Comparison of ENCODE assay signal across 4 cellular contexts in genomic region chr5:171402751-171403150, GRCh38. TPM values are rescaled to one million over a fixed set of nuclear protein-coding genes. Genes with fewer than 3 reads are reported as not detected.
"Had no signal": no experiment of that assay in that cellular context is flagged by ENCODE, and none has a peak within 500 bp of the region (broad histone marks: within the 10 kb centered on the region; RNA-seq: fewer than 3 reads in every experiment).

No MANE protein-coding gene starts in this region.

RNA-seq across cellular contexts. Expression of gene FGF18, which starts 16.7 kb away (rescaled TPM):
- total RNA-seq: M059J, RPMI7951, SJCRH30, SK-MEL-5 had no signal
